In the genomic region with DNA sequence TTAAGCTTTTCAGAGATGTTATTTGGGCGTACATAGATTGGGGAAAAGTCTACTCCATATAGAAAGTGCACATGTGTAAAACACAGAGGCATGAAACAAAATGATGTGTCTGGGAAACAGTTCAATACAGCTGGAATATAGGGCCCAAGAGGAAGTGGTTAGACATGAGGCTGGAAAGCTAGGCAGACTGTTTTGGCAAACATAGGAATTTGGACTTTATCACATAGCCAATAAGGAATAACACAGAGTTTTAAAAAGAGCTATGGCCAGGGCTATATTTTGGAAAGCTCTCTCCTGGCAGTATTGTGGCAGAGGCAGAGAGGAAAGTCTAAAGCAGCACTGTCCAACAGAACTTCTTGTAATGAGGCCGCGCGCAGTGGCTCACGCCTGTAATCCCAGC, we compare ENCODE assay signal across 19 cellular contexts. TPM values are rescaled to one million over a fixed set of nuclear protein-coding genes. Genes with fewer than 3 reads are reported as not detected.
DNase-seq lines count a peak whose midpoint lies in the region; ATAC-seq, FAIRE-seq and TF ChIP-seq lines count a peak whose summit lies in the region.
"Had no signal": no experiment of that assay in that cellular context is flagged by ENCODE, and none has a peak within 500 bp of the region (broad histone marks: within the 10 kb centered on the region; RNA-seq: fewer than 3 reads in every experiment).

No MANE protein-coding gene starts in this region.

- ATAC-seq in HepG2 (no peak), right lobe of liver (no peak), HG03039 (IDR thresholded peaks at IDR 0.05; ENCODE audit: unreplicated experiment) (no peak), GM19395 (IDR thresholded peaks at IDR 0.05; ENCODE audit: unreplicated experiment) (no peak), GM21528 (IDR thresholded peaks at IDR 0.05; ENCODE audit: low FRiP score, unreplicated experiment) (no peak)
- ATAC-seq in activated CD8-positive, alpha-beta T cell treated with anti-CD3 and anti-CD28 coated beads for 36 hours = no peak
- ATAC-seq: stimulated activated memory B cell treated with anti-CD40 and anti-IgM and Interleukin-4, amounts not matched to agents 10 μg/mL and 1 μg/mL and 100 μg/mL, for 72 hours had no signal

- intact Hi-C loops in HepG2 (cut with micrococcal nuclease; ENCODE audit: unreplicated experiment) = loop anchor here (5.0 kb wide), 1 partner anchor 79 kb away; no protein-coding TSS in a partner anchor
- intact Hi-C loops in right lobe of liver (cut with DNase I) = no loop called here
- intact Hi-C loops in activated CD8-positive, alpha-beta T cell treated with anti-CD3 and anti-CD28 coated beads for 36 hours (cut with micrococcal nuclease) = no loop called here

- H3K79me2 ChIP-seq in HepG2 (ENCODE audit: insufficient read depth, low read length) = peaks cover 30% of the 10 kb centered on the region

- WGBS in HepG2 (ENCODE audit: low lambda C conversion rate) = 97% methylated on average over 5 of the region's 5 CpGs
- 82% methylated on average over 3 of the region's 5 CpGs for WGBS in right lobe of liver (ENCODE audit: insufficient coverage, low coverage, low lambda C conversion rate, missing lambda C conversion rate)

- no peak for DNase-seq in HepG2 (ENCODE audit: low spot score)
- no peak for DNase-seq in right lobe of liver
- no peak for DNase-seq in activated CD8-positive, alpha-beta T cell treated with anti-CD3 and anti-CD28 coated beads for 36 hours
- no peak for DNase-seq in immature natural killer cell
- DNase-seq in type B pancreatic cell (ENCODE audit: extremely low spot score, unreplicated experiment) = no peak
- DNase-seq: caudate nucleus; NCI-H1417; NCI-H524; posterior cingulate gyrus; stimulated activated CD4-positive, alpha-beta T cell treated with anti-CD3 and anti-CD28 coated beads, Interleukin-2, amount 100 ng/mL, for 24 hours had no signal

- H3K4me1 ChIP-seq in HepG2 (ENCODE audit: insufficient read depth, low read length) (peaks cover 30% of the 10 kb centered on the region), right lobe of liver (peaks cover 0 to 17% (median 8%) of the 10 kb centered on the region in 4 donors)

- peaks cover 47% of the 10 kb centered on the region for H3K4me1 Mint-ChIP-seq in activated CD8-positive, alpha-beta T cell treated with anti-CD3 and anti-CD28 coated beads for 36 hours (ENCODE audit: low read depth)
- H3K4me1 Mint-ChIP-seq in immature natural killer cell = peaks cover 43 to 72% of the 10 kb centered on the region in 2 donors
- peaks cover 18% of the 10 kb centered on the region for H3K4me1 Mint-ChIP-seq in type B pancreatic cell (ENCODE audit: unreplicated experiment)

- H3K36me3 ChIP-seq in HepG2 (replicated peaks in 1 of 2; ENCODE audit: control insufficient read depth in 1 of 2, insufficient read depth in 2 of 2, low read length in 2 of 2) (no peaks in the 10 kb centered on the region), right lobe of liver (no peaks in the 10 kb centered on the region)

- no peaks in the 10 kb centered on the region for H3K9me3 Mint-ChIP-seq in activated CD8-positive, alpha-beta T cell treated with anti-CD3 and anti-CD28 coated beads for 36 hours
- H3K9me3 Mint-ChIP-seq in immature natural killer cell (no peaks in the 10 kb centered on the region), type B pancreatic cell (no peaks in the 10 kb centered on the region)
- H3K9me3 Mint-ChIP-seq: stimulated activated memory B cell treated with anti-CD40 and anti-IgM and Interleukin-4, amounts not matched to agents 10 μg/mL and 1 μg/mL and 100 μg/mL, for 72 hours had no signal

- H3K4me2 ChIP-seq in HepG2 (ENCODE audit: low read depth, low read length) = no peak overlapping the region; the same call in 1 of the 2 replicates

- H2AFZ ChIP-seq in HepG2 (ENCODE audit: low read length) = no peak overlapping the region

- no peak for TF ChIP-seq POLR2A in HepG2 (IDR thresholded peaks at IDR 0.05; ENCODE audit: insufficient read depth in 1 of 2, low read depth in 2 of 2, low read length in 2 of 2)
- TF ChIP-seq POLR2A in right lobe of liver (IDR thresholded peaks at IDR 0.05) = no peak

- TF ChIP-seq EP300 in HepG2 (IDR thresholded peaks at IDR 0.05; ENCODE audit: low read depth in 2 of 2, low read length in 2 of 2) (no peak), HepG2 (CRISPR knock-in tag; IDR thresholded peaks at IDR 0.05; ENCODE audit: borderline replicate concordance) (no peak)

- no peak for TF ChIP-seq CTCF in HepG2 (CRISPR knock-in tag; IDR thresholded peaks at IDR 0.05)
- TF ChIP-seq CTCF in right lobe of liver (IDR thresholded peaks at IDR 0.05) = no peak
- no peak for TF ChIP-seq CTCF in activated CD8-positive, alpha-beta T cell treated with anti-CD3 and anti-CD28 coated beads for 36 hours (IDR thresholded peaks at IDR 0.05)
- TF ChIP-seq CTCF in type B pancreatic cell (conservative IDR thresholded peaks at IDR 0.05) = no peak

- no peak overlapping the region for H3K27ac ChIP-seq in HepG2 (ENCODE audit: extremely low read length, insufficient read depth, low read length)
- H3K27ac ChIP-seq in right lobe of liver = peak overlapping the region in 1 of 3 donors; percentile 1
- H3K27ac ChIP-seq: epithelial cell of prostate had no signal

- no peak overlapping the region for H3K4me3 ChIP-seq in HepG2 (replicated peaks in 1 of 3; ENCODE audit: insufficient read depth in 1 of 3, low read depth in 2 of 3, low read length in 3 of 3)
- no peak overlapping the region for H3K4me3 ChIP-seq in right lobe of liver
- H3K4me3 ChIP-seq: lung had no signal

- no peak for FAIRE-seq in HepG2 (lab: Jason Lieb, UNC)
- FAIRE-seq: TTC549 had no signal

- no peak for TF ChIP-seq RAD21 in HepG2 (CRISPR knock-in tag; IDR thresholded peaks at IDR 0.05)

- peaks cover 31% of the 10 kb centered on the region for H3K36me3 Mint-ChIP-seq in activated CD8-positive, alpha-beta T cell treated with anti-CD3 and anti-CD28 coated beads for 36 hours (ENCODE audit: low read depth)
- no peaks in the 10 kb centered on the region for H3K36me3 Mint-ChIP-seq in immature natural killer cell
- H3K36me3 Mint-ChIP-seq in type B pancreatic cell = peaks cover 3% of the 10 kb centered on the region

- H3K9me3 ChIP-seq in HepG2 (ENCODE audit: low read length) = no peaks in the 10 kb centered on the region
- H3K9me3 ChIP-seq in right lobe of liver = no peaks in the 10 kb centered on the region

- H3K27me3 Mint-ChIP-seq in activated CD8-positive, alpha-beta T cell treated with anti-CD3 and anti-CD28 coated beads for 36 hours = no peaks in the 10 kb centered on the region
- H3K27me3 Mint-ChIP-seq in immature natural killer cell (ENCODE audit: low read depth in 3 of 3) (peaks cover 21 to 30% (median 29%) of the 10 kb centered on the region in 3 donors), type B pancreatic cell (peaks cover under 1% of the 10 kb centered on the region)
- H3K27me3 Mint-ChIP-seq: stimulated activated memory B cell treated with anti-CD40 and anti-IgM and Interleukin-4, amounts not matched to agents 10 μg/mL and 1 μg/mL and 100 μg/mL, for 72 hours had no signal

- H3K4me3 Mint-ChIP-seq in activated CD8-positive, alpha-beta T cell treated with anti-CD3 and anti-CD28 coated beads for 36 hours = peak overlapping the region; percentile 22
- H3K4me3 Mint-ChIP-seq in immature natural killer cell (peak overlapping the region in 4 of 5 donors; percentile 13 to 62 (median 46)), type B pancreatic cell (peak overlapping the region; percentile 39)

- in situ Hi-C loops in HepG2 (cut with HindIII; ENCODE audit: extremely low pct_ligation_motif_present, low pct_unique_long_range_greater_than_20kb) = loop anchor here (25.0 kb wide), 1 partner anchor 1054 kb away; the partner anchor contains the start of gene ZBTB12

- POLR2A ChIA-PET in HepG2 (lab: Yijun Ruan, JAX) = interaction anchor here (0.7 to 1.4 kb wide), 2 partner anchors 12 to 14 kb away, joined by 3 to 5 read pairs; no protein-coding TSS in a partner anchor
- POLR2A ChIA-PET in activated CD8-positive, alpha-beta T cell treated with anti-CD3 and anti-CD28 coated beads for 36 hours (lab: Charles Lee) = interaction anchor here (0.6 to 30.4 kb wide), 6 partner anchors 4 to 296 kb away, joined by 3 to 852 read pairs (median 250); partner anchors contain the start of genes BRD2, HLA-DMA and HLA-DMB

- H3K27me3 ChIP-seq in HepG2 (ENCODE audit: control insufficient read depth in 1 of 2, insufficient read depth in 2 of 2, low read length in 2 of 2) = no peaks in the 10 kb centered on the region; a peak in 1 of 5 replicates
- no peaks in the 10 kb centered on the region for H3K27me3 ChIP-seq in right lobe of liver

- no peaks in the 10 kb centered on the region for H4K20me1 ChIP-seq in HepG2 (ENCODE audit: insufficient read depth, low read length)

- BruUV-seq in HepG2 (replicated peaks; lab: Mats Ljungman, UMichigan) = no TSS peak

- no peak overlapping the region for H3K9ac ChIP-seq in HepG2 (ENCODE audit: insufficient read depth, low read depth, low read length)

- CTCF ChIA-PET in HepG2 (lab: Yijun Ruan, JAX; ENCODE audit: low intra/inter-chr PET ratio, low total read pairs) = no interaction called here
- CTCF ChIA-PET in activated CD8-positive, alpha-beta T cell treated with anti-CD3 and anti-CD28 coated beads for 36 hours (lab: Charles Lee) = interaction anchor here (1.3 to 17.0 kb wide), 11 partner anchors 7 to 128 kb away, joined by 3 to 246 read pairs (median 11); partner anchors contain the start of genes HLA-DMA, HLA-DMB and TAP2

- H3K27ac Mint-ChIP-seq in activated CD8-positive, alpha-beta T cell treated with anti-CD3 and anti-CD28 coated beads for 36 hours = peak overlapping the region; percentile 67
- H3K27ac Mint-ChIP-seq in immature natural killer cell = peak overlapping the region; percentile 83 to 100 (median 89)
- no peak overlapping the region for H3K27ac Mint-ChIP-seq in type B pancreatic cell

RNA-seq across cellular contexts. Expression of gene BRD2, which starts 2.5 kb away (rescaled TPM):
- 71.5 and 143 TPM in 2 replicates for total RNA-seq in HepG2 (2016; rRNA removed; fragmentation: Illumina TruSeq; extraction: Trizol)
- total RNA-seq in HepG2 (2016; cell fraction: cytosol; rRNA removed; fragmentation: Illumina TruSeq; extraction: Trizol; ENCODE audit: low read depth) = 57.3 and 65.0 TPM in 2 replicates
- total RNA-seq in HepG2 (2016; cell fraction: insoluble cytoplasmic fraction; rRNA removed; fragmentation: Illumina TruSeq; extraction: Trizol) = 67.2 and 139 TPM in 2 replicates
- 98.6 and 98.8 TPM in 2 replicates for total RNA-seq in HepG2 (2016; cell fraction: membrane; rRNA removed; fragmentation: Illumina TruSeq; extraction: Trizol)
- total RNA-seq in HepG2 (2016; cell fraction: nucleus; rRNA removed; fragmentation: Illumina TruSeq; extraction: Trizol) = 221 and 247 TPM in 2 replicates
- polyA plus RNA-seq in HepG2 (2011; rRNA removed) = 194 and 202 TPM in 2 replicates
- 75.6 and 93.5 TPM in 2 replicates for polyA plus RNA-seq in HepG2 (2011; cell fraction: cytosol; rRNA removed)
- polyA plus RNA-seq in HepG2 (2011; cell fraction: nucleus; rRNA removed) = 401 and 432 TPM in 2 replicates
- polyA plus RNA-seq in HepG2 (2012) = 149 and 160 TPM in 2 replicates
- 30.1 and 33.2 TPM in 2 replicates for polyA plus RNA-seq in HepG2 (2016; cell fraction: cytosol; fragmentation: Illumina TruSeq; extraction: Trizol; ENCODE audit: low read depth)
- 94.6 and 114 TPM in 2 replicates for polyA plus RNA-seq in HepG2 (2016; cell fraction: insoluble cytoplasmic fraction; fragmentation: Illumina TruSeq; extraction: Trizol; ENCODE audit: low read depth)
- polyA plus RNA-seq in HepG2 (2016; cell fraction: membrane; fragmentation: Illumina TruSeq; extraction: Trizol; ENCODE audit: low read depth) = 58.5 and 64.6 TPM in 2 replicates
- 653 and 682 TPM in 2 replicates for polyA plus RNA-seq in HepG2 (2016; cell fraction: nucleus; fragmentation: Illumina TruSeq; extraction: Trizol; ENCODE audit: insufficient read depth, low read depth)
- polyA minus RNA-seq in HepG2 (2011; rRNA and poly(A)+ RNA removed; ENCODE audit: low replicate concordance) = 126 and 157 TPM in 2 replicates
- polyA minus RNA-seq in HepG2 (2011; cell fraction: cytosol; rRNA and poly(A)+ RNA removed) = 43.6 and 49.2 TPM in 2 replicates
- 223 and 377 TPM in 2 replicates for polyA minus RNA-seq in HepG2 (2011; cell fraction: nucleus; rRNA and poly(A)+ RNA removed)
- 100 to 1,000 TPM in 1 of 6 experiments, 10 to 100 TPM in 5; 66.3 to 111 (median 73.7) TPM for total RNA-seq in right lobe of liver
- total RNA-seq in activated CD8-positive, alpha-beta T cell treated with anti-CD3 and anti-CD28 coated beads for 36 hours = 100 to 1,000 TPM; 219 to 235 TPM
- polyA plus RNA-seq in immature natural killer cell = 100 to 1,000 TPM in 1 of 3 donors, 10 to 100 TPM in 2; 29.8 to 119 (median 31.5) TPM
- 212 and 241 TPM in 2 replicates for total RNA-seq in type B pancreatic cell (ENCODE audit: low replicate concordance)

RNA-seq across cellular contexts. Expression of gene HLA-DMA, which starts 13.0 kb away (rescaled TPM):
- total RNA-seq in HepG2 (2016; rRNA removed; fragmentation: Illumina TruSeq; extraction: Trizol) (0.71 and 1.3 TPM in 2 replicates), right lobe of liver (10 to 100 TPM in 4 of 6 experiments, 1 to 10 TPM in 2; 6.9 to 26.2 (median 10.7) TPM), type B pancreatic cell (ENCODE audit: low replicate concordance) (1.5 and 2.0 TPM in 2 replicates)
- 0.53 and 0.61 TPM in 2 replicates for total RNA-seq in HepG2 (2016; cell fraction: cytosol; rRNA removed; fragmentation: Illumina TruSeq; extraction: Trizol; ENCODE audit: low read depth)
- 0.82 and 1.2 TPM in 2 replicates for total RNA-seq in HepG2 (2016; cell fraction: insoluble cytoplasmic fraction; rRNA removed; fragmentation: Illumina TruSeq; extraction: Trizol)
- 0.46 and 0.76 TPM in 2 replicates for total RNA-seq in HepG2 (2016; cell fraction: membrane; rRNA removed; fragmentation: Illumina TruSeq; extraction: Trizol)
- 0.78 and 0.85 TPM in 2 replicates for total RNA-seq in HepG2 (2016; cell fraction: nucleus; rRNA removed; fragmentation: Illumina TruSeq; extraction: Trizol)
- polyA plus RNA-seq in HepG2 (2011; rRNA removed) (0.70 and 1.7 TPM in 2 replicates), immature natural killer cell (10 to 100 TPM; 39.2 to 78.7 (median 69.7) TPM)
- 0.59 and 1.2 TPM in 2 replicates for polyA plus RNA-seq in HepG2 (2011; cell fraction: cytosol; rRNA removed)
- 3.1 and 3.3 TPM in 2 replicates for polyA plus RNA-seq in HepG2 (2011; cell fraction: nucleus; rRNA removed)
- polyA plus RNA-seq in HepG2 (2012) = 1.6 and 1.7 TPM in 2 replicates
- polyA plus RNA-seq in HepG2 (2016; cell fraction: cytosol; fragmentation: Illumina TruSeq; extraction: Trizol; ENCODE audit: low read depth) = 0.12 and 0.36 TPM in 2 replicates
- polyA plus RNA-seq in HepG2 (2016; cell fraction: insoluble cytoplasmic fraction; fragmentation: Illumina TruSeq; extraction: Trizol; ENCODE audit: low read depth) = 0.62 and 0.68 TPM in 2 replicates
- 0.63 and 0.96 TPM in 2 replicates for polyA plus RNA-seq in HepG2 (2016; cell fraction: membrane; fragmentation: Illumina TruSeq; extraction: Trizol; ENCODE audit: low read depth)
- 2.9 and 4.5 TPM in 2 replicates for polyA plus RNA-seq in HepG2 (2016; cell fraction: nucleus; fragmentation: Illumina TruSeq; extraction: Trizol; ENCODE audit: insufficient read depth, low read depth)
- polyA minus RNA-seq in HepG2 (2011; rRNA and poly(A)+ RNA removed; ENCODE audit: low replicate concordance) = 1.2 and 1.9 TPM in 2 replicates
- not detected in 2 replicates for polyA minus RNA-seq in HepG2 (2011; cell fraction: cytosol; rRNA and poly(A)+ RNA removed)
- 1.7 and 2.3 TPM in 2 replicates for polyA minus RNA-seq in HepG2 (2011; cell fraction: nucleus; rRNA and poly(A)+ RNA removed)
- 10 to 100 TPM; 16.2 TPM for total RNA-seq in activated CD8-positive, alpha-beta T cell treated with anti-CD3 and anti-CD28 coated beads for 36 hours

RNA-seq across cellular contexts. Expression of gene HLA-DMB, which starts 25.1 kb away (rescaled TPM):
- total RNA-seq in HepG2 (2016; rRNA removed; fragmentation: Illumina TruSeq; extraction: Trizol) (not detected in 2 replicates), right lobe of liver (10 to 100 TPM in 1 of 6 experiments, 1 to 10 TPM in 5; 1.8 to 22.0 (median 6.5) TPM), type B pancreatic cell (ENCODE audit: low replicate concordance) (0.43 and 0.80 TPM in 2 replicates)
- not detected in 2 replicates for total RNA-seq in HepG2 (2016; cell fraction: cytosol; rRNA removed; fragmentation: Illumina TruSeq; extraction: Trizol; ENCODE audit: low read depth)
- total RNA-seq in HepG2 (2016; cell fraction: insoluble cytoplasmic fraction; rRNA removed; fragmentation: Illumina TruSeq; extraction: Trizol) = not detected in 2 replicates
- total RNA-seq in HepG2 (2016; cell fraction: membrane; rRNA removed; fragmentation: Illumina TruSeq; extraction: Trizol) = not detected in 2 replicates
- not detected in 2 replicates for total RNA-seq in HepG2 (2016; cell fraction: nucleus; rRNA removed; fragmentation: Illumina TruSeq; extraction: Trizol)
- polyA plus RNA-seq in HepG2 (2011; rRNA removed) (not detected in 2 replicates), immature natural killer cell (100 to 1,000 TPM in 1 of 3 donors, 10 to 100 TPM in 2; 38.3 to 104 (median 89.1) TPM)
- not detected in 2 replicates for polyA plus RNA-seq in HepG2 (2011; cell fraction: cytosol; rRNA removed)
- 0.09 TPM in 1 of 2 replicates, not detected in the other for polyA plus RNA-seq in HepG2 (2011; cell fraction: nucleus; rRNA removed)
- polyA plus RNA-seq in HepG2 (2012) = not detected in 2 replicates
- polyA plus RNA-seq in HepG2 (2016; cell fraction: cytosol; fragmentation: Illumina TruSeq; extraction: Trizol; ENCODE audit: low read depth) = not detected in 2 replicates
- polyA plus RNA-seq in HepG2 (2016; cell fraction: insoluble cytoplasmic fraction; fragmentation: Illumina TruSeq; extraction: Trizol; ENCODE audit: low read depth) = not detected in 2 replicates
- polyA plus RNA-seq in HepG2 (2016; cell fraction: membrane; fragmentation: Illumina TruSeq; extraction: Trizol; ENCODE audit: low read depth) = not detected in 2 replicates
- not detected in 2 replicates for polyA plus RNA-seq in HepG2 (2016; cell fraction: nucleus; fragmentation: Illumina TruSeq; extraction: Trizol; ENCODE audit: insufficient read depth, low read depth)
- not detected in 2 replicates for polyA minus RNA-seq in HepG2 (2011; rRNA and poly(A)+ RNA removed; ENCODE audit: low replicate concordance)
- not detected in 2 replicates for polyA minus RNA-seq in HepG2 (2011; cell fraction: cytosol; rRNA and poly(A)+ RNA removed)
- not detected in 2 replicates for polyA minus RNA-seq in HepG2 (2011; cell fraction: nucleus; rRNA and poly(A)+ RNA removed)
- total RNA-seq in activated CD8-positive, alpha-beta T cell treated with anti-CD3 and anti-CD28 coated beads for 36 hours = 1 to 10 TPM; 3.5 to 3.6 TPM
- polyA plus RNA-seq: BJ had no signal

RNA-seq across cellular contexts. Expression of gene HLA-DOA, which starts 43.5 kb away (rescaled TPM):
- total RNA-seq in HepG2 (2016; rRNA removed; fragmentation: Illumina TruSeq; extraction: Trizol) (0.07 and 0.09 TPM in 2 replicates), right lobe of liver (1 to 10 TPM in 5 of 6 experiments, under 1 TPM in 1; 0.37 to 3.3 (median 1.2) TPM), type B pancreatic cell (ENCODE audit: low replicate concordance) (0.52 and 2.5 TPM in 2 replicates)
- total RNA-seq in HepG2 (2016; cell fraction: cytosol; rRNA removed; fragmentation: Illumina TruSeq; extraction: Trizol; ENCODE audit: low read depth) = not detected in 2 replicates
- 0.04 TPM in 1 of 2 replicates, not detected in the other for total RNA-seq in HepG2 (2016; cell fraction: insoluble cytoplasmic fraction; rRNA removed; fragmentation: Illumina TruSeq; extraction: Trizol)
- total RNA-seq in HepG2 (2016; cell fraction: membrane; rRNA removed; fragmentation: Illumina TruSeq; extraction: Trizol) = 0.06 TPM in 1 of 2 replicates, not detected in the other
- total RNA-seq in HepG2 (2016; cell fraction: nucleus; rRNA removed; fragmentation: Illumina TruSeq; extraction: Trizol) = 0.09 TPM in 1 of 2 replicates, not detected in the other
- polyA plus RNA-seq in HepG2 (2011; rRNA removed) (0.03 TPM in 1 of 2 replicates, not detected in the other), immature natural killer cell (1 to 10 TPM in 2 of 3 donors, under 1 TPM in 1; 0.37 to 5.2 (median 2.8) TPM)
- polyA plus RNA-seq in HepG2 (2011; cell fraction: cytosol; rRNA removed) = 0.04 TPM in 1 of 2 replicates, not detected in the other
- not detected in 2 replicates for polyA plus RNA-seq in HepG2 (2011; cell fraction: nucleus; rRNA removed)
- polyA plus RNA-seq in HepG2 (2012) = not detected in 2 replicates
- not detected in 2 replicates for polyA plus RNA-seq in HepG2 (2016; cell fraction: cytosol; fragmentation: Illumina TruSeq; extraction: Trizol; ENCODE audit: low read depth)
- polyA plus RNA-seq in HepG2 (2016; cell fraction: insoluble cytoplasmic fraction; fragmentation: Illumina TruSeq; extraction: Trizol; ENCODE audit: low read depth) = 0.07 TPM in 1 of 2 replicates, not detected in the other
- not detected in 2 replicates for polyA plus RNA-seq in HepG2 (2016; cell fraction: membrane; fragmentation: Illumina TruSeq; extraction: Trizol; ENCODE audit: low read depth)
- 0.63 TPM in 1 of 2 replicates, not detected in the other for polyA plus RNA-seq in HepG2 (2016; cell fraction: nucleus; fragmentation: Illumina TruSeq; extraction: Trizol; ENCODE audit: insufficient read depth, low read depth)
- polyA minus RNA-seq in HepG2 (2011; rRNA and poly(A)+ RNA removed; ENCODE audit: low replicate concordance) = 0.30 TPM in 1 of 2 replicates, not detected in the other
- not detected in 2 replicates for polyA minus RNA-seq in HepG2 (2011; cell fraction: cytosol; rRNA and poly(A)+ RNA removed)
- polyA minus RNA-seq in HepG2 (2011; cell fraction: nucleus; rRNA and poly(A)+ RNA removed) = not detected in 2 replicates
- 1 to 10 TPM; 6.4 to 8.1 TPM for total RNA-seq in activated CD8-positive, alpha-beta T cell treated with anti-CD3 and anti-CD28 coated beads for 36 hours
- total RNA-seq: RPMI7951 had no signal
- polyA plus RNA-seq: BJ had no signal
